Comparison of ENCODE assay signal across 1 cellular context in genomic region chr16:88279998-88280397, GRCh38.
A peak's percentile ranks its signal among the peaks of the same experiment; 100 is the strongest.
TF ChIP-seq lines count a peak whose summit lies in the region.

No MANE protein-coding gene starts in this region.

TF ChIP-seq in HepG2, 621 proteins besides CTCF, POLR2A, EP300 and RAD21 (continued from another document):
- no peak for TF ChIP-seq ZNF142 (CRISPR knock-in tag; IDR thresholded peaks at IDR 0.05)
- no peak for TF ChIP-seq MTA3 (CRISPR knock-in tag; IDR thresholded peaks at IDR 0.05)
- no peak for TF ChIP-seq ZMAT3 (CRISPR knock-in tag; conservative IDR thresholded peaks at IDR 0.05)
- TF ChIP-seq ZSCAN21 (CRISPR knock-in tag; IDR thresholded peaks at IDR 0.05; ENCODE audit: borderline replicate concordance) = peak; percentile 74; the same call in 1 of the 2 replicates
- TF ChIP-seq ELK4 (CRISPR knock-in tag; IDR thresholded peaks at IDR 0.05; ENCODE audit: borderline replicate concordance) = no peak
